In genomic region chr20:24027229-24027628, GRCh38 we compare ENCODE assay signal across 8 cellular contexts. TPM values are rescaled to one million over a fixed set of nuclear protein-coding genes. Genes with fewer than 3 reads are reported as not detected.
DNase-seq lines count a peak whose midpoint lies in the region; ATAC-seq and TF ChIP-seq lines count a peak whose summit lies in the region.

No MANE protein-coding gene starts in this region.

- POLR2A ChIA-PET in PC-9 (lab: Charles Lee; ENCODE audit: unreplicated experiment), result no interaction called here

- H3K27me3 Mint-ChIP-seq in stimulated activated naive CD8-positive, alpha-beta T cell treated with anti-CD3 and anti-CD28 coated beads, Interleukin-15, amount 100 ng/mL, for 72 hours, result no peaks in the 10 kb centered on the region

- H3K9me3 ChIP-seq in mucosa of descending colon (no peaks in the 10 kb centered on the region), PC-9 (ENCODE audit: insufficient read depth, low read depth) (no peaks in the 10 kb centered on the region; the same call in 1 of the 2 replicates)

- peak overlapping the region; percentile 96 to 97 for H3K27ac Mint-ChIP-seq in stimulated activated naive CD8-positive, alpha-beta T cell treated with anti-CD3 and anti-CD28 coated beads, Interleukin-15, amount 100 ng/mL, for 72 hours

- peak; percentile 77 for ATAC-seq in mucosa of descending colon
- peak; percentile 98 for ATAC-seq in stimulated activated naive CD8-positive, alpha-beta T cell treated with anti-CD3 and anti-CD28 coated beads, Interleukin-15, amount 100 ng/mL, for 72 hours
- no peak for ATAC-seq in GM18505 (IDR thresholded peaks at IDR 0.05; ENCODE audit: unreplicated experiment)

- TF ChIP-seq POLR2A in GM18505 (IDR thresholded peaks at IDR 0.05; ENCODE audit: borderline replicate concordance, extremely low read depth, insufficient read depth, insufficient read length), result no peak

- H3K4me3 Mint-ChIP-seq in stimulated activated naive CD8-positive, alpha-beta T cell treated with anti-CD3 and anti-CD28 coated beads, Interleukin-15, amount 100 ng/mL, for 72 hours, result peak overlapping the region; percentile 58 to 71

- H3K4me3 ChIP-seq in mucosa of descending colon (no peak overlapping the region), PC-9 (no peak overlapping the region)

- no TSS peak for BruUV-seq in PC-9 (replicated peaks; lab: Mats Ljungman, UMichigan)

- CTCF ChIA-PET in PC-9 (lab: Charles Lee), result no interaction called here

- H3K36me3 ChIP-seq in mucosa of descending colon (ENCODE audit: low read depth) (no peaks in the 10 kb centered on the region), PC-9 (ENCODE audit: low read depth) (no peaks in the 10 kb centered on the region)

- no peaks in the 10 kb centered on the region for H3F3A ChIP-seq in PC-9 (ENCODE audit: insufficient read depth, low read depth)

- no peak overlapping the region for H3K4me2 ChIP-seq in PC-9

- no peaks in the 10 kb centered on the region for H3K79me2 ChIP-seq in PC-9 (ENCODE audit: low read depth)

- no peak for TF ChIP-seq CTCF in GM20000 (IDR thresholded peaks at IDR 0.05; ENCODE audit: extremely low read depth, missing control alignments)
- no peak for TF ChIP-seq CTCF in mucosa of descending colon (IDR thresholded peaks at IDR 0.05)
- no peak for TF ChIP-seq CTCF in PC-9 (conservative IDR thresholded peaks at IDR 0.05)

- H2AFZ ChIP-seq in PC-9, result no peak overlapping the region

- H3K4me1 ChIP-seq in mucosa of descending colon (ENCODE audit: low read depth) (no peaks in the 10 kb centered on the region), PC-9 (replicated peaks; ENCODE audit: insufficient read depth) (no peaks in the 10 kb centered on the region)

- intact Hi-C loops in mucosa of descending colon (cut with DNase I, micrococcal nuclease), result no loop called here
- intact Hi-C loops in PC-9 (cut with micrococcal nuclease; ENCODE audit: unreplicated experiment), result no loop called here

- no peaks in the 10 kb centered on the region for H3K27me3 ChIP-seq in PC-9 (ENCODE audit: insufficient read depth, low read depth)

- H4K20me1 ChIP-seq in PC-9 (ENCODE audit: insufficient read depth), result no peaks in the 10 kb centered on the region

- H3K9me2 ChIP-seq in PC-9 (ENCODE audit: insufficient read depth), result no peaks in the 10 kb centered on the region

- no peak overlapping the region for H3K27ac ChIP-seq in PC-9

- H3K9me3 Mint-ChIP-seq in stimulated activated naive CD8-positive, alpha-beta T cell treated with anti-CD3 and anti-CD28 coated beads, Interleukin-15, amount 100 ng/mL, for 72 hours, result peaks cover 0 to 18% of the 10 kb centered on the region in 2 donors

- peaks cover 25% of the 10 kb centered on the region for H3K4me1 Mint-ChIP-seq in stimulated activated naive CD8-positive, alpha-beta T cell treated with anti-CD3 and anti-CD28 coated beads, Interleukin-15, amount 100 ng/mL, for 72 hours

- peak; percentile 9 for DNase-seq in GM20000 (ENCODE audit: low spot score)
- peak; percentile 62 for DNase-seq in T follicular helper cell (ENCODE audit: low read depth)
- DNase-seq in activated naive CD4-positive, alpha-beta T cell treated with anti-CD3 and anti-CD28 coated beads, Interleukin-2, amount 50 U/mL, for 16 hours, result peak; percentile 66
- DNase-seq in mucosa of descending colon, result peak; percentile 42 to 73 (median 52)
- DNase-seq in stimulated activated naive CD8-positive, alpha-beta T cell treated with anti-CD3 and anti-CD28 coated beads, Interleukin-15, amount 100 ng/mL, for 72 hours, result peak; percentile 59 to 81
- DNase-seq in PC-9, result no peak
- no peak for DNase-seq in NOMO-1 treated with dmso at 0.1 percent for 144 hours (lab: John Stamatoyannopoulos, UW; ENCODE audit: unreplicated experiment)

RNA-seq across cellular contexts. Expression of gene GGTLC1, which starts 38.6 kb away (rescaled TPM):
- under 1 TPM in 1 of 3 donors, not detected in 2; 0.32 TPM for total RNA-seq in mucosa of descending colon
- 0.43 and 0.63 TPM in 2 replicates for total RNA-seq in PC-9 (2021)

Comparison
In these comparisons a context has a peak if more than half of its experiments do, and no peak if none do; other contexts are left out.
1. DNase-seq: peak in GM20000 (single experiment), T follicular helper cell (single experiment), activated naive CD4-positive, alpha-beta T cell treated with anti-CD3 and anti-CD28 coated beads, Interleukin-2, amount 50 U/mL, for 16 hours (single experiment), mucosa of descending colon (3 of 3) and stimulated activated naive CD8-positive, alpha-beta T cell treated with anti-CD3 and anti-CD28 coated beads, Interleukin-15, amount 100 ng/mL, for 72 hours (2 of 2); none in PC-9 (0 of 2) and NOMO-1 treated with dmso at 0.1 percent for 144 hours (single experiment).